ENCODE assay signal across 31 cellular contexts in genomic region chr2:64842030-64842429, GRCh38.
DNase-seq lines count a peak whose midpoint lies in the region; ATAC-seq and TF ChIP-seq lines count a peak whose summit lies in the region.
"Had no signal": no experiment of that assay in that cellular context is flagged by ENCODE, and none has a peak within 500 bp of the region (broad histone marks: within the 10 kb centered on the region; RNA-seq: fewer than 3 reads in every experiment).

No MANE protein-coding gene starts in this region.

- intact Hi-C loops in activated B cell treated with CpG ODN at 0.5 μM for 24 hours (cut with micrococcal nuclease) = no loop called here

- H3K36me3 Mint-ChIP-seq in IgD-negative memory B cell = no peaks in the 10 kb centered on the region
- H3K36me3 Mint-ChIP-seq in activated B cell treated with CpG ODN at 0.5 μM for 24 hours (ENCODE audit: low read depth) = no peaks in the 10 kb centered on the region
- H3K36me3 Mint-ChIP-seq: activated CD8-positive, alpha-beta memory T cell treated with anti-CD3 and anti-CD28 coated beads, Interleukin-2, amount 10 ng/mL, durations not matched to agents 7 days and 5 days; CD4-positive, alpha-beta memory T cell; naive thymus-derived CD4-positive, alpha-beta T cell; stimulated activated effector memory CD8-positive, alpha-beta T cell treated with anti-CD3 and anti-CD28 coated beads, Interleukin-12 subunit alpha, Interleukin-12 subunit beta, amount 100 ng/mL, for 72 hours; type B pancreatic cell had no signal

- H3K4me3 ChIP-seq in BLaER1 (no peak overlapping the region), neutrophil (ENCODE audit: low read depth in 1 of 2, low read length in 1 of 2) (peak overlapping the region in 1 of 2 experiments; percentile 32)
- H3K4me3 ChIP-seq: coronary artery, psoas muscle, SJSA1 had no signal

- H3K4me1 ChIP-seq in BLaER1 = peaks cover 58% of the 10 kb centered on the region
- peaks cover 75 to 84% of the 10 kb centered on the region in 2 experiments for H3K4me1 ChIP-seq in neutrophil (ENCODE audit: control insufficient read depth in 1 of 2, insufficient read depth in 1 of 2, low read depth in 1 of 2, low read length in 1 of 2)

- no peak for TF ChIP-seq CTCF in activated B cell treated with CpG ODN at 0.5 μM for 24 hours (IDR thresholded peaks at IDR 0.05)
- no peak for TF ChIP-seq CTCF in neutrophil (IDR thresholded peaks at IDR 0.05)

- H3K27ac Mint-ChIP-seq in IgD-negative memory B cell (peak overlapping the region in 2 of 3 donors; percentile 32 to 47), activated B cell treated with CpG ODN at 0.5 μM for 24 hours (peak overlapping the region; percentile 82)
- H3K27ac Mint-ChIP-seq: activated CD8-positive, alpha-beta memory T cell treated with anti-CD3 and anti-CD28 coated beads, Interleukin-2, amount 10 ng/mL, durations not matched to agents 7 days and 5 days; CD4-positive, alpha-beta memory T cell; stimulated activated effector memory CD8-positive, alpha-beta T cell treated with anti-CD3 and anti-CD28 coated beads, Interleukin-12 subunit alpha, Interleukin-12 subunit beta, amount 100 ng/mL, for 72 hours; type B pancreatic cell had no signal

- no peaks in the 10 kb centered on the region for H3K36me3 ChIP-seq in BLaER1
- no peaks in the 10 kb centered on the region for H3K36me3 ChIP-seq in neutrophil
- H3K36me3 ChIP-seq: SJSA1 had no signal

- ATAC-seq in activated B cell treated with CpG ODN at 0.5 μM for 24 hours (ENCODE audit: low read depth) = no peak
- no peak for ATAC-seq in HG02884 (IDR thresholded peaks at IDR 0.05; ENCODE audit: unreplicated experiment)
- ATAC-seq: activated CD8-positive, alpha-beta memory T cell treated with anti-CD3 and anti-CD28 coated beads, Interleukin-2, amount 10 ng/mL, durations not matched to agents 7 days and 5 days; activated T-cell treated with anti-CD3 and anti-CD28 coated beads, Interleukin-2, amount 50 U/mL, for 4 hours; naive thymus-derived CD4-positive, alpha-beta T cell; psoas muscle; stimulated activated effector memory CD8-positive, alpha-beta T cell treated with anti-CD3 and anti-CD28 coated beads, Interleukin-12 subunit alpha, Interleukin-12 subunit beta, amount 100 ng/mL, for 72 hours had no signal

- H3K27ac ChIP-seq in BLaER1 = peak overlapping the region; percentile 63; the same call in 1 of the 2 replicates
- H3K27ac ChIP-seq in neutrophil = peak overlapping the region; percentile 76
- H3K27ac ChIP-seq: coronary artery, psoas muscle, SJSA1 had no signal

- no peaks in the 10 kb centered on the region for H4K20me1 ChIP-seq in BLaER1

- no peaks in the 10 kb centered on the region for H3K27me3 Mint-ChIP-seq in IgD-negative memory B cell
- H3K27me3 Mint-ChIP-seq in activated B cell treated with CpG ODN at 0.5 μM for 24 hours = no peaks in the 10 kb centered on the region
- H3K27me3 Mint-ChIP-seq: activated CD8-positive, alpha-beta memory T cell treated with anti-CD3 and anti-CD28 coated beads, Interleukin-2, amount 10 ng/mL, durations not matched to agents 7 days and 5 days; CD4-positive, alpha-beta memory T cell; type B pancreatic cell had no signal

- H3K4me2 ChIP-seq in BLaER1 = peak overlapping the region; percentile 68

- H3K27me3 ChIP-seq in BLaER1 (no peaks in the 10 kb centered on the region), neutrophil (no peaks in the 10 kb centered on the region)
- H3K27me3 ChIP-seq: SJSA1 had no signal

- H3K9me3 Mint-ChIP-seq in IgD-negative memory B cell = no peaks in the 10 kb centered on the region
- H3K9me3 Mint-ChIP-seq in activated B cell treated with CpG ODN at 0.5 μM for 24 hours = no peaks in the 10 kb centered on the region
- H3K9me3 Mint-ChIP-seq: activated T-cell treated with anti-CD3 and anti-CD28 coated beads, Interleukin-2, amount 50 U/mL, for 4 hours; CD4-positive, alpha-beta memory T cell; naive thymus-derived CD4-positive, alpha-beta T cell; stimulated activated effector memory CD8-positive, alpha-beta T cell treated with anti-CD3 and anti-CD28 coated beads, Interleukin-12 subunit alpha, Interleukin-12 subunit beta, amount 100 ng/mL, for 72 hours; type B pancreatic cell had no signal

- CTCF ChIA-PET in activated B cell treated with CpG ODN at 0.5 μM for 24 hours (lab: Charles Lee) = interaction anchor here (0.9 to 1.3 kb wide), 3 partner anchors 10 to 189 kb away, joined by 3 to 5 read pairs (median 4); partner anchors contain the start of gene SERTAD2

- POLR2A ChIA-PET in activated B cell treated with CpG ODN at 0.5 μM for 24 hours (lab: Charles Lee) = interaction anchor here (0.9 to 5.8 kb wide), 3 partner anchors 15 to 50 kb away, joined by 3 to 81 read pairs (median 3); no protein-coding TSS in a partner anchor

- H3K4me3 Mint-ChIP-seq in IgD-negative memory B cell (peak overlapping the region in 3 of 4 donors; percentile 1 to 66 (median 2)), activated B cell treated with CpG ODN at 0.5 μM for 24 hours (no peak overlapping the region)
- H3K4me3 Mint-ChIP-seq: activated CD8-positive, alpha-beta memory T cell treated with anti-CD3 and anti-CD28 coated beads, Interleukin-2, amount 10 ng/mL, durations not matched to agents 7 days and 5 days; activated T-cell treated with anti-CD3 and anti-CD28 coated beads, Interleukin-2, amount 50 U/mL, for 4 hours; CD4-positive, alpha-beta memory T cell; naive thymus-derived CD4-positive, alpha-beta T cell; stimulated activated effector memory CD8-positive, alpha-beta T cell treated with anti-CD3 and anti-CD28 coated beads, Interleukin-12 subunit alpha, Interleukin-12 subunit beta, amount 100 ng/mL, for 72 hours; type B pancreatic cell had no signal

- H3K9me3 ChIP-seq in BLaER1 (no peaks in the 10 kb centered on the region), neutrophil (no peaks in the 10 kb centered on the region)
- H3K9me3 ChIP-seq: psoas muscle, SJSA1 had no signal

- DNase-seq in activated B cell treated with CpG ODN at 0.5 μM for 24 hours = no peak
- DNase-seq in activated effector memory CD4-positive, alpha-beta T cell treated with anti-CD3 and anti-CD28 coated beads, Interleukin-2, amount 50 U/mL, for 16 hours = no peak
- DNase-seq in activated naive CD4-positive, alpha-beta T cell treated with Interleukin-2 at 50 U/mL for 16 hours = no peak
- no peak for DNase-seq in RPMI8226
- DNase-seq: activated CD4-positive, CD25-positive, alpha-beta regulatory T cell; activated CD8-positive, alpha-beta memory T cell treated with anti-CD3 and anti-CD28 coated beads, Interleukin-2, amount 10 ng/mL, durations not matched to agents 7 days and 5 days; activated gamma-delta T cell treated with Interleukin-2 at 50 U/mL for 16 hours; activated T-cell treated with anti-CD3 and anti-CD28 coated beads, Interleukin-2, amount 50 U/mL, for 4 hours; caudate nucleus; CD4-positive, alpha-beta memory T cell; erythroblast; glutamatergic neuron; GOT3; naive thymus-derived CD4-positive, alpha-beta T cell; NCI-H1417 treated with DMSO at 0.1 percent for 48 hours; NCI-H2081; NCI-H226; NCI-H69; nucleus accumbens; psoas muscle; stimulated activated CD4-positive, alpha-beta T cell treated with anti-CD3 and anti-CD28 coated beads, Interleukin-15, amount 100 ng/mL, for 24 hours; substantia nigra; T-helper 1 cell had no signal

- H3K9ac ChIP-seq in BLaER1 = no peak overlapping the region

- H3K4me1 Mint-ChIP-seq in IgD-negative memory B cell (peaks cover 30 to 32% (median 32%) of the 10 kb centered on the region in 3 donors), activated B cell treated with CpG ODN at 0.5 μM for 24 hours (peaks cover 50% of the 10 kb centered on the region)
- H3K4me1 Mint-ChIP-seq: stimulated activated effector memory CD8-positive, alpha-beta T cell treated with anti-CD3 and anti-CD28 coated beads, Interleukin-12 subunit alpha, Interleukin-12 subunit beta, amount 100 ng/mL, for 72 hours had no signal
